Comparison of ENCODE assay signal across 7 cellular contexts in the genomic region with DNA sequence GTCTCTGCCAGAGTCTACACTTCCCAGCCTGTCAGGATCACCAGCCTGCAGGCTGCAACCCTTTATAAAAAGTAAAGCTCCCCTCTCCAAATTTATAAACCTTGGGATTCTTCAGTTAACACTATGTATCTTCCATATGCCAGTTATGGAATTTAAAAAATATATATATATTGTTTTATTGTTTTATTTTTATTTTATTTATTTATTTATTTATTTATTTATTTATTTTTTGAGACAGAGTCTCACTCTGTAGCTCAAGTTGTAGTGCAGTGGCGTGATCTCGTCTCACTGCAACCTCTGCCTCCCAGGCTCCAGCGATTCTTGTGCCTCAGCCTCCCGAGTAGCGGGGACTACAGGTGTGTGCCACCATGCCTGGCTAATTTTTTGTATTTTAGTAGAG. TPM values are rescaled to one million over a fixed set of nuclear protein-coding genes. Genes with fewer than 3 reads are reported as not detected.
A peak's percentile ranks its signal among the peaks of the same experiment; 100 is the strongest.
DNase-seq lines count a peak whose midpoint lies in the region; ATAC-seq and TF ChIP-seq lines count a peak whose summit lies in the region.
"Not testable (repeated sequence)": the region's sequence is repeated elsewhere in the genome, so short reads cannot be mapped to it uniquely, and the experiment has no call there.

No MANE protein-coding gene starts in this region.

- H3K36me3 ChIP-seq in CD4-positive, CD25-positive, alpha-beta regulatory T cell (ENCODE audit: control insufficient read depth, insufficient read depth, low read length); KOPT-K1 (ENCODE audit: insufficient read depth, low read length): not testable (repeated sequence)

- intact Hi-C loops in activated CD8-positive, alpha-beta T cell treated with anti-CD3 and anti-CD28 coated beads for 36 hours (cut with micrococcal nuclease): loop anchor here (5.0 kb wide), 1 partner anchor 65 kb away; no protein-coding TSS in a partner anchor

- POLR2A ChIA-PET in activated CD8-positive, alpha-beta T cell treated with anti-CD3 and anti-CD28 coated beads for 36 hours (lab: Charles Lee): interaction anchor here (0.5 to 1.3 kb wide), 8 partner anchors 10 to 930 kb away, joined by 3 to 4 read pairs (median 3); no protein-coding TSS in a partner anchor

- not testable (repeated sequence) for DNase-seq in CD4-positive, CD25-positive, alpha-beta regulatory T cell; T-helper 2 cell treated with Interferon-gamma antibody and Interleukin-4, amounts not matched to agents 5 μg/mL and 100 μg/mL, for 36 hours (ENCODE audit: low spot score); activated CD8-positive, alpha-beta T cell treated with anti-CD3 and anti-CD28 coated beads for 36 hours; activated naive CD4-positive, alpha-beta T cell treated with anti-CD3 and anti-CD28 coated beads, Interleukin-2, amount 10 ng/mL, durations not matched to agents 7 days and 5 days; central memory CD8-positive, alpha-beta T cell (ENCODE audit: low spot score in 2 of 2)

- not testable (repeated sequence) for H3K9me3 Mint-ChIP-seq in CD4-positive, CD25-positive, alpha-beta regulatory T cell; T-helper 2 cell treated with Interferon-gamma antibody and Interleukin-4, amounts not matched to agents 5 μg/mL and 100 μg/mL, for 36 hours; activated CD8-positive, alpha-beta T cell treated with anti-CD3 and anti-CD28 coated beads for 36 hours; activated naive CD4-positive, alpha-beta T cell treated with anti-CD3 and anti-CD28 coated beads, Interleukin-2, amount 10 ng/mL, durations not matched to agents 7 days and 5 days; central memory CD8-positive, alpha-beta T cell; nephron

- H3K27me3 ChIP-seq in CD4-positive, CD25-positive, alpha-beta regulatory T cell (ENCODE audit: control insufficient read depth, insufficient read depth, low read length): not testable (repeated sequence)

- not testable (repeated sequence) for TF ChIP-seq CTCF in activated CD8-positive, alpha-beta T cell treated with anti-CD3 and anti-CD28 coated beads for 36 hours (IDR thresholded peaks at IDR 0.05); nephron (IDR thresholded peaks at IDR 0.05; ENCODE audit: unreplicated experiment in 3 of 3)

- ATAC-seq in CD4-positive, CD25-positive, alpha-beta regulatory T cell (ENCODE audit: low read depth in 2 of 2); activated CD8-positive, alpha-beta T cell treated with anti-CD3 and anti-CD28 coated beads for 36 hours; central memory CD8-positive, alpha-beta T cell (replicated peaks; ENCODE audit: extremely low read depth, poor library complexity, severe bottlenecking): not testable (repeated sequence)

- H3K4me3 Mint-ChIP-seq in CD4-positive, CD25-positive, alpha-beta regulatory T cell: peak overlapping the region in 3 of 4 donors; percentile 93 to 97 (median 96)
- H3K4me3 Mint-ChIP-seq in T-helper 2 cell treated with Interferon-gamma antibody and Interleukin-4, amounts not matched to agents 5 μg/mL and 100 μg/mL, for 36 hours: peak overlapping the region; percentile 89
- H3K4me3 Mint-ChIP-seq in activated CD8-positive, alpha-beta T cell treated with anti-CD3 and anti-CD28 coated beads for 36 hours; central memory CD8-positive, alpha-beta T cell: not testable (repeated sequence)
- peak overlapping the region; percentile 90 for H3K4me3 Mint-ChIP-seq in activated naive CD4-positive, alpha-beta T cell treated with anti-CD3 and anti-CD28 coated beads, Interleukin-2, amount 10 ng/mL, durations not matched to agents 7 days and 5 days
- H3K4me3 Mint-ChIP-seq in nephron: peak overlapping the region; percentile 32 to 99 (median 63)

- peaks cover 39 to 67% (median 50%) of the 10 kb centered on the region in 4 donors for H3K4me1 Mint-ChIP-seq in CD4-positive, CD25-positive, alpha-beta regulatory T cell
- H3K4me1 Mint-ChIP-seq in T-helper 2 cell treated with Interferon-gamma antibody and Interleukin-4, amounts not matched to agents 5 μg/mL and 100 μg/mL, for 36 hours (ENCODE audit: low read depth): peaks cover 57% of the 10 kb centered on the region
- peaks cover 50% of the 10 kb centered on the region for H3K4me1 Mint-ChIP-seq in activated CD8-positive, alpha-beta T cell treated with anti-CD3 and anti-CD28 coated beads for 36 hours (ENCODE audit: low read depth)
- H3K4me1 Mint-ChIP-seq in activated naive CD4-positive, alpha-beta T cell treated with anti-CD3 and anti-CD28 coated beads, Interleukin-2, amount 10 ng/mL, durations not matched to agents 7 days and 5 days: peaks cover 67% of the 10 kb centered on the region
- H3K4me1 Mint-ChIP-seq in central memory CD8-positive, alpha-beta T cell: peaks cover 63% of the 10 kb centered on the region
- H3K4me1 Mint-ChIP-seq in nephron: peaks cover 18% of the 10 kb centered on the region

- H3K4me3 ChIP-seq in CD4-positive, CD25-positive, alpha-beta regulatory T cell (ENCODE audit: low read depth, low read length): peak overlapping the region; percentile 88

- peak overlapping the region; percentile 87 for H3K27ac ChIP-seq in CD4-positive, CD25-positive, alpha-beta regulatory T cell (ENCODE audit: insufficient read depth, low read length, poor library complexity, severe bottlenecking)
- peak overlapping the region; percentile 99 for H3K27ac ChIP-seq in KOPT-K1 (ENCODE audit: low read depth, low read length, poor library complexity, severe bottlenecking)

- CTCF ChIA-PET in activated CD8-positive, alpha-beta T cell treated with anti-CD3 and anti-CD28 coated beads for 36 hours (lab: Charles Lee): interaction anchor here (1.2 to 13.1 kb wide), 10 partner anchors 10 to 210 kb away, joined by 3 to 145 read pairs (median 4); a partner anchor contains a TSS
- CTCF ChIA-PET in activated naive CD4-positive, alpha-beta T cell treated with anti-CD3 and anti-CD28 coated beads, Interleukin-2, amount 10 ng/mL, durations not matched to agents 7 days and 5 days (lab: Charles Lee): interaction anchor here (1.1 to 4.0 kb wide), 6 partner anchors 23 to 168 kb away, joined by 3 to 25 read pairs (median 4); no protein-coding TSS in a partner anchor

- H3K36me3 Mint-ChIP-seq in CD4-positive, CD25-positive, alpha-beta regulatory T cell; T-helper 2 cell treated with Interferon-gamma antibody and Interleukin-4, amounts not matched to agents 5 μg/mL and 100 μg/mL, for 36 hours (ENCODE audit: low read depth); activated naive CD4-positive, alpha-beta T cell treated with anti-CD3 and anti-CD28 coated beads, Interleukin-2, amount 10 ng/mL, durations not matched to agents 7 days and 5 days; nephron (ENCODE audit: low read depth): not testable (repeated sequence)
- H3K36me3 Mint-ChIP-seq in activated CD8-positive, alpha-beta T cell treated with anti-CD3 and anti-CD28 coated beads for 36 hours (ENCODE audit: low read depth): peaks cover 15% of the 10 kb centered on the region
- peaks cover 27% of the 10 kb centered on the region for H3K36me3 Mint-ChIP-seq in central memory CD8-positive, alpha-beta T cell (ENCODE audit: insufficient read depth)

- H3K4me1 ChIP-seq in CD4-positive, CD25-positive, alpha-beta regulatory T cell (ENCODE audit: control insufficient read depth, insufficient read depth, low read length, poor library complexity, severe bottlenecking): peaks cover 77% of the 10 kb centered on the region

- peak overlapping the region; percentile 95 to 97 (median 95) for H3K27ac Mint-ChIP-seq in CD4-positive, CD25-positive, alpha-beta regulatory T cell
- H3K27ac Mint-ChIP-seq in T-helper 2 cell treated with Interferon-gamma antibody and Interleukin-4, amounts not matched to agents 5 μg/mL and 100 μg/mL, for 36 hours: peak overlapping the region; percentile 96
- peak overlapping the region; percentile 96 for H3K27ac Mint-ChIP-seq in activated CD8-positive, alpha-beta T cell treated with anti-CD3 and anti-CD28 coated beads for 36 hours
- peak overlapping the region; percentile 94 for H3K27ac Mint-ChIP-seq in activated naive CD4-positive, alpha-beta T cell treated with anti-CD3 and anti-CD28 coated beads, Interleukin-2, amount 10 ng/mL, durations not matched to agents 7 days and 5 days
- H3K27ac Mint-ChIP-seq in central memory CD8-positive, alpha-beta T cell (ENCODE audit: low read depth): peak overlapping the region; percentile 94
- not testable (repeated sequence) for H3K27ac Mint-ChIP-seq in nephron

- not testable (repeated sequence) for H3K9me3 ChIP-seq in CD4-positive, CD25-positive, alpha-beta regulatory T cell (ENCODE audit: control insufficient read depth in 2 of 2, low read length in 2 of 2); KOPT-K1 (ENCODE audit: insufficient read depth, low read length, poor library complexity, severe bottlenecking)

- H3K27me3 Mint-ChIP-seq in CD4-positive, CD25-positive, alpha-beta regulatory T cell; T-helper 2 cell treated with Interferon-gamma antibody and Interleukin-4, amounts not matched to agents 5 μg/mL and 100 μg/mL, for 36 hours (ENCODE audit: low read depth); activated CD8-positive, alpha-beta T cell treated with anti-CD3 and anti-CD28 coated beads for 36 hours; activated naive CD4-positive, alpha-beta T cell treated with anti-CD3 and anti-CD28 coated beads, Interleukin-2, amount 10 ng/mL, durations not matched to agents 7 days and 5 days; central memory CD8-positive, alpha-beta T cell; nephron (ENCODE audit: low read depth): not testable (repeated sequence)

RNA-seq across cellular contexts. Expression of a gene that starts 3.7 kb away (rescaled TPM):
- 258 TPM for total RNA-seq in CD4-positive, CD25-positive, alpha-beta regulatory T cell
- polyA plus RNA-seq in CD4-positive, CD25-positive, alpha-beta regulatory T cell: 10 to 100 TPM; 70.7 to 99.5 (median 72.4) TPM
- 100 to 1,000 TPM; 114 to 115 TPM for total RNA-seq in activated CD8-positive, alpha-beta T cell treated with anti-CD3 and anti-CD28 coated beads for 36 hours
